ENCODE assay signal across 9 cellular contexts in genomic region chr16:69930117-69930776, GRCh38. TPM values are rescaled to one million over a fixed set of nuclear protein-coding genes. Genes with fewer than 3 reads are reported as not detected.
DNase-seq lines count a peak whose midpoint lies in the region; ATAC-seq, FAIRE-seq and TF ChIP-seq lines count a peak whose summit lies in the region.
"Had no signal": no experiment of that assay in that cellular context is flagged by ENCODE, and none has a peak within 500 bp of the region (broad histone marks: within the 10 kb centered on the region; RNA-seq: fewer than 3 reads in every experiment).

No MANE protein-coding gene starts in this region.

- H3K4me3 ChIP-seq in Caco-2 (ENCODE audit: low read depth, low read length) (no peak overlapping the region), HEK293 (ENCODE audit: low read depth, low read length) (no peak overlapping the region)

- intact Hi-C loops in Caco-2 (cut with micrococcal nuclease; ENCODE audit: unreplicated experiment): loop anchor here (1.0 to 2.0 kb wide), 2 partner anchors 13 to 134 kb away; no protein-coding TSS in a partner anchor
- intact Hi-C loops in Right ventricle myocardium inferior (cut with DNase I): loop anchor here (1.0 kb wide), 1 partner anchor 134 kb away; no protein-coding TSS in a partner anchor

- H3K27ac ChIP-seq in HEK293 (ENCODE audit: extremely low read depth, low read depth, low read length): no peak overlapping the region

- H3K4me1 Mint-ChIP-seq in Caco-2 (ENCODE audit: low read depth, unreplicated experiment): no peaks in the 10 kb centered on the region
- H3K4me1 Mint-ChIP-seq in progenitor cell of endocrine pancreas (ENCODE audit: low read depth): peaks cover 11% of the 10 kb centered on the region

- TF ChIP-seq CTCF in Caco-2 (IDR thresholded peaks at IDR 0.05; ENCODE audit: insufficient read depth in 1 of 2, low read depth in 1 of 2, low read length in 1 of 2, severe bottlenecking in 1 of 2, unreplicated experiment in 1 of 2) (peak; percentile 78 to 89), HEK293 (tag by site-specific recombination; IDR thresholded peaks at IDR 0.05) (peak; percentile 55), progenitor cell of endocrine pancreas (IDR thresholded peaks at IDR 0.05; ENCODE audit: unreplicated experiment) (peak; percentile 78)

- no TSS peak for BruUV-seq in Caco-2 (replicated peaks; lab: Mats Ljungman, UMichigan)

- H3K27ac Mint-ChIP-seq in Caco-2 (ENCODE audit: unreplicated experiment): no peak overlapping the region
- no peak overlapping the region for H3K27ac Mint-ChIP-seq in progenitor cell of endocrine pancreas
- H3K27ac Mint-ChIP-seq: stimulated activated naive CD8-positive, alpha-beta T cell treated with anti-CD3 and anti-CD28 coated beads, Interleukin-15, Interleukin-2, amounts not matched to agents 100 ng/mL and 50 ng/mL, for 24 hours had no signal

- POLR2A ChIA-PET in Caco-2 (lab: Charles Lee) (no interaction called here), HEK293 (lab: Yijun Ruan, JAX) (no interaction called here)

- DNase-seq in Caco-2 (peak; percentile 68 to 83), RCC 7860 (ENCODE audit: low spot score) (peak; percentile 40), Right ventricle myocardium inferior (ENCODE audit: missing footprints) (no peak), progenitor cell of endocrine pancreas (ENCODE audit: low spot score, unreplicated experiment) (peak; percentile 42)
- peak; percentile 44 for DNase-seq in activated naive CD4-positive, alpha-beta T cell treated with anti-CD3 and anti-CD28 coated beads, Interleukin-2, amount 50 U/mL, for 16 hours

- no peak for FAIRE-seq in RCC 7860 (lab: Jason Lieb, UNC)

- H3K27me3 Mint-ChIP-seq in Caco-2 (ENCODE audit: insufficient read depth, unreplicated experiment): no peaks in the 10 kb centered on the region
- no peaks in the 10 kb centered on the region for H3K27me3 Mint-ChIP-seq in progenitor cell of endocrine pancreas
- H3K27me3 Mint-ChIP-seq: stimulated activated naive CD8-positive, alpha-beta T cell treated with anti-CD3 and anti-CD28 coated beads, Interleukin-15, Interleukin-2, amounts not matched to agents 100 ng/mL and 50 ng/mL, for 24 hours had no signal

- peak; percentile 73 for ATAC-seq in Right ventricle myocardium inferior
- ATAC-seq in HG02885 (IDR thresholded peaks at IDR 0.05; ENCODE audit: poor library complexity, unreplicated experiment): no peak
- ATAC-seq in HG03442 (IDR thresholded peaks at IDR 0.05; ENCODE audit: unreplicated experiment): no peak

- H3K27me3 ChIP-seq in Caco-2 (replicated peaks; ENCODE audit: control insufficient read depth, insufficient read depth, low read length): no peaks in the 10 kb centered on the region

- H3K4me1 ChIP-seq in Caco-2 (no peaks in the 10 kb centered on the region), HEK293 (ENCODE audit: control insufficient read depth, insufficient read depth, low read length) (no peaks in the 10 kb centered on the region)

- CTCF ChIA-PET in Caco-2 (lab: Charles Lee) (interaction anchor here (0.6 to 1.5 kb wide), 18 partner anchors 12 to 534 kb away, joined by 3 to 22 read pairs (median 3); partner anchors contain the start of genes NOB1 and WWP2), HEK293 (lab: Yijun Ruan, JAX) (interaction anchor here (0.5 to 3.6 kb wide), 40 partner anchors 8 to 1028 kb away, joined by 3 to 81 read pairs (median 5); partner anchors contain the start of gene NOB1)

- H3K9me3 ChIP-seq in Caco-2 (no peaks in the 10 kb centered on the region), HEK293 (ENCODE audit: control insufficient read depth, insufficient read depth, low read depth, low read length) (no peaks in the 10 kb centered on the region)

- no peaks in the 10 kb centered on the region for H3K9me3 Mint-ChIP-seq in Caco-2 (ENCODE audit: unreplicated experiment)
- H3K9me3 Mint-ChIP-seq in progenitor cell of endocrine pancreas (ENCODE audit: low read depth): no peaks in the 10 kb centered on the region
- H3K9me3 Mint-ChIP-seq: stimulated activated naive CD8-positive, alpha-beta T cell treated with anti-CD3 and anti-CD28 coated beads, Interleukin-15, Interleukin-2, amounts not matched to agents 100 ng/mL and 50 ng/mL, for 24 hours had no signal

- H3K4me3 Mint-ChIP-seq in Caco-2 (ENCODE audit: unreplicated experiment): no peak overlapping the region
- no peak overlapping the region for H3K4me3 Mint-ChIP-seq in progenitor cell of endocrine pancreas (ENCODE audit: low read depth)
- H3K4me3 Mint-ChIP-seq: stimulated activated naive CD8-positive, alpha-beta T cell treated with anti-CD3 and anti-CD28 coated beads, Interleukin-15, Interleukin-2, amounts not matched to agents 100 ng/mL and 50 ng/mL, for 24 hours had no signal

- H3K36me3 ChIP-seq in Caco-2 (ENCODE audit: control insufficient read depth, insufficient read depth, low read length) (no peaks in the 10 kb centered on the region), HEK293 (ENCODE audit: control insufficient read depth in 2 of 2, insufficient read depth in 1 of 2, low read length in 2 of 2) (peaks cover 0 to 52% of the 10 kb centered on the region in 2 experiments; a peak in 1 of 3 replicates)

- H3K36me3 Mint-ChIP-seq in Caco-2 (ENCODE audit: insufficient read depth, unreplicated experiment): peaks cover 8% of the 10 kb centered on the region
- peaks cover 12% of the 10 kb centered on the region for H3K36me3 Mint-ChIP-seq in progenitor cell of endocrine pancreas (ENCODE audit: insufficient read depth)

TF ChIP-seq in HEK293, 187 proteins besides CTCF, POLR2A, EP300 and RAD21:
- TF ChIP-seq GLIS2 (tag by site-specific recombination; IDR thresholded peaks at IDR 0.05): peak; percentile 75
- 0 out of 2 replicates have a peak, but pooled peaks have one; percentile 25 for TF ChIP-seq GLIS1 (tag by site-specific recombination; IDR thresholded peaks at IDR 0.05)
- no peak for TF ChIP-seq ZEB2 (tag by site-specific recombination; IDR thresholded peaks at IDR 0.05)
- peak; percentile 65 for TF ChIP-seq ZNF654 (tag by site-specific recombination; IDR thresholded peaks at IDR 0.05; ENCODE audit: low read depth)
- TF ChIP-seq ZNF600 (tag by site-specific recombination; IDR thresholded peaks at IDR 0.05): peak; percentile 62
- TF ChIP-seq ZBTB1 (tag by site-specific recombination; IDR thresholded peaks at IDR 0.05): no peak
- no peak for TF ChIP-seq ZNF140 (tag by site-specific recombination; IDR thresholded peaks at IDR 0.05)

RNA-seq across cellular contexts. Expression of gene CLEC18A, which starts 20.9 kb away (rescaled TPM):
- total RNA-seq in Caco-2 (2022): 1.3 and 1.6 TPM in 2 replicates
- total RNA-seq in Right ventricle myocardium inferior: 0.35 TPM
- total RNA-seq in progenitor cell of endocrine pancreas: 3.4 and 4.1 TPM in 2 replicates
